Comparison of ENCODE assay signal across 18 cellular contexts in the genomic region with DNA sequence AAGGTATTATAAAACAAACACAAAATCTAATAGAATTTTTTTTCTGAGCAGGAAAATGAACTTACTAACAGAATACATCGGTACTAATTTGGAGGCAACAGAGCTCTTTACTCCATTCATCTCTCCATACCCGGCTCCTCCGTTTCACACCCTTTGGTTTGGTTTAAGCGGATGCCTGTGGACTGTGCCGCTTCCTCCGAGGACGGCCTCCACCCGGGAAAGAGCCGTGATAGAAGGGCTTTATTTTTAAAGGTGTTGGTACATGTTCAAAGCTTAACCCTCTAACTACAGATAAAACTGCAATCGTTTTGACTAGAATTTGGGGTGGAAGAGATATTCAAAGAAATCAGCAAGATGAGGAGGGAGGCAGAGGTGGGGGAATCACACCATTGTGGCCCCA. TPM values are rescaled to one million over a fixed set of nuclear protein-coding genes. Genes with fewer than 3 reads are reported as not detected.
A peak's percentile ranks its signal among the peaks of the same experiment; 100 is the strongest.
DNase-seq lines count a peak whose midpoint lies in the region; ATAC-seq and TF ChIP-seq lines count a peak whose summit lies in the region.
"Had no signal": no experiment of that assay in that cellular context is flagged by ENCODE, and none has a peak within 500 bp of the region (broad histone marks: within the 10 kb centered on the region; RNA-seq: fewer than 3 reads in every experiment).

No MANE protein-coding gene starts in this region.

- H3K27ac ChIP-seq in hepatocyte (no peak overlapping the region), sigmoid colon (peak overlapping the region in 3 of 4 donors; percentile 73 to 87 (median 79))
- H3K27ac ChIP-seq: GM23248, lower lobe of right lung had no signal

- H4K20me1 ChIP-seq in hepatocyte (ENCODE audit: insufficient read depth, poor library complexity, severe bottlenecking): no peaks in the 10 kb centered on the region

- H3K79me2 ChIP-seq in hepatocyte: no peaks in the 10 kb centered on the region

- H3K4me2 ChIP-seq in hepatocyte: peak overlapping the region; percentile 99

- H3K4me1 Mint-ChIP-seq in activated CD4-positive, alpha-beta T cell treated with anti-CD3 and anti-CD28 coated beads, Interleukin-2, amount 10 ng/mL, durations not matched to agents 24 days and 14 days: peaks cover 3% of the 10 kb centered on the region
- H3K4me1 Mint-ChIP-seq in T-cell: peaks cover 0 to 10% (median 9%) of the 10 kb centered on the region in 3 donors
- peaks cover 3% of the 10 kb centered on the region for H3K4me1 Mint-ChIP-seq in activated CD8-positive, alpha-beta T cell treated with anti-CD3 and anti-CD28 coated beads, Interleukin-2, amount 10 ng/mL, durations not matched to agents 7 days and 5 days (ENCODE audit: low read depth)

- intact Hi-C loops in activated CD4-positive, alpha-beta T cell treated with anti-CD3 and anti-CD28 coated beads, Interleukin-2, amount 10 ng/mL, durations not matched to agents 24 days and 14 days (cut with micrococcal nuclease): loop anchor here (2.0 to 10.0 kb wide), 2 partner anchors 54 to 138 kb away; no protein-coding TSS in a partner anchor
- intact Hi-C loops in sigmoid colon (cut with DNase I): loop anchor here (5.0 kb wide), 1 partner anchor 110 kb away; no protein-coding TSS in a partner anchor

- H2AFZ ChIP-seq in hepatocyte: no peak overlapping the region
- H2AFZ ChIP-seq: GM23248 had no signal

- H3K9me3 Mint-ChIP-seq in activated CD4-positive, alpha-beta T cell treated with anti-CD3 and anti-CD28 coated beads, Interleukin-2, amount 10 ng/mL, durations not matched to agents 24 days and 14 days: no peaks in the 10 kb centered on the region
- H3K9me3 Mint-ChIP-seq in T-cell: no peaks in the 10 kb centered on the region
- H3K9me3 Mint-ChIP-seq in activated CD8-positive, alpha-beta T cell treated with anti-CD3 and anti-CD28 coated beads, Interleukin-2, amount 10 ng/mL, durations not matched to agents 7 days and 5 days (ENCODE audit: insufficient read depth): no peaks in the 10 kb centered on the region

- TF ChIP-seq CTCF in hepatocyte (IDR thresholded peaks at IDR 0.05; ENCODE audit: poor library complexity) (no peak), sigmoid colon (IDR thresholded peaks at IDR 0.05) (no peak)

- no peak for ATAC-seq in T-cell (replicated peaks in 1 of 4)
- ATAC-seq in activated CD8-positive, alpha-beta T cell treated with anti-CD3 and anti-CD28 coated beads, Interleukin-2, amount 10 ng/mL, durations not matched to agents 7 days and 5 days: no peak
- ATAC-seq: lower lobe of right lung had no signal

- H3K9me3 ChIP-seq in hepatocyte (ENCODE audit: low read depth) (no peaks in the 10 kb centered on the region), sigmoid colon (no peaks in the 10 kb centered on the region)
- H3K9me3 ChIP-seq: lower lobe of right lung had no signal

- peaks cover 34% of the 10 kb centered on the region for H3K27me3 ChIP-seq in hepatocyte
- H3K27me3 ChIP-seq in sigmoid colon: peaks cover 6 to 29% (median 21%) of the 10 kb centered on the region in 3 donors
- peaks cover 35% of the 10 kb centered on the region for H3K27me3 ChIP-seq in H7 (ENCODE audit: control insufficient read depth, insufficient read depth, low read length)

- no peak overlapping the region for H3K27ac Mint-ChIP-seq in activated CD4-positive, alpha-beta T cell treated with anti-CD3 and anti-CD28 coated beads, Interleukin-2, amount 10 ng/mL, durations not matched to agents 24 days and 14 days
- H3K27ac Mint-ChIP-seq in T-cell: no peak overlapping the region
- H3K27ac Mint-ChIP-seq in activated CD8-positive, alpha-beta T cell treated with anti-CD3 and anti-CD28 coated beads, Interleukin-2, amount 10 ng/mL, durations not matched to agents 7 days and 5 days: no peak overlapping the region

- H3K27me3 Mint-ChIP-seq in activated CD4-positive, alpha-beta T cell treated with anti-CD3 and anti-CD28 coated beads, Interleukin-2, amount 10 ng/mL, durations not matched to agents 24 days and 14 days: peaks cover 30% of the 10 kb centered on the region
- peaks cover 20 to 36% of the 10 kb centered on the region in 2 donors for H3K27me3 Mint-ChIP-seq in T-cell
- H3K27me3 Mint-ChIP-seq in activated CD8-positive, alpha-beta T cell treated with anti-CD3 and anti-CD28 coated beads, Interleukin-2, amount 10 ng/mL, durations not matched to agents 7 days and 5 days (ENCODE audit: low read depth): peaks cover 29% of the 10 kb centered on the region

- POLR2A ChIA-PET in T-cell (lab: Charles Lee): no interaction called here
- POLR2A ChIA-PET in activated CD8-positive, alpha-beta T cell treated with anti-CD3 and anti-CD28 coated beads, Interleukin-2, amount 10 ng/mL, durations not matched to agents 7 days and 5 days (lab: Charles Lee): no interaction called here

- CTCF ChIA-PET in T-cell (lab: Charles Lee): no interaction called here
- CTCF ChIA-PET in activated CD8-positive, alpha-beta T cell treated with anti-CD3 and anti-CD28 coated beads, Interleukin-2, amount 10 ng/mL, durations not matched to agents 7 days and 5 days (lab: Charles Lee): interaction anchor here (1.6 kb wide), 1 partner anchor 166 kb away, joined by 4 read pairs; no protein-coding TSS in a partner anchor

- no peaks in the 10 kb centered on the region for H3K9me2 ChIP-seq in hepatocyte (replicated peaks; ENCODE audit: insufficient read depth)

- no peak for TF ChIP-seq EP300 in sigmoid colon (IDR thresholded peaks at IDR 0.05)

- 53% methylated on average over 10 of the region's 10 CpGs for WGBS in hepatocyte (ENCODE audit: low lambda C conversion rate, missing lambda C conversion rate)
- 60 to 68% methylated on average over 10 of the region's 10 CpGs for WGBS in sigmoid colon, 2 donors

- H3K4me3 ChIP-seq in hepatocyte (no peak overlapping the region), sigmoid colon (peak overlapping the region; percentile 59 to 82 (median 64)), H7 (ENCODE audit: insufficient read depth, low read depth, low read length) (no peak overlapping the region)
- H3K4me3 ChIP-seq: GM23248 had no signal

- no peak for DNase-seq in activated CD4-positive, alpha-beta T cell treated with anti-CD3 and anti-CD28 coated beads, Interleukin-2, amount 10 ng/mL, durations not matched to agents 24 days and 14 days
- no peak for DNase-seq in activated CD4-positive, alpha-beta T cell treated with anti-CD3 and anti-CD28 coated beads, Interleukin-2, amount 50 U/mL, for 48 hours
- DNase-seq in T-cell (no peak), hepatocyte (ENCODE audit: low spot score) (no peak), sigmoid colon (no peak), NCI-H748 (lab: John Stamatoyannopoulos, UW; ENCODE audit: unreplicated experiment) (no peak), H7 (no peak)
- no peak for DNase-seq in activated CD8-positive, alpha-beta T cell treated with anti-CD3 and anti-CD28 coated beads, Interleukin-2, amount 10 ng/mL, durations not matched to agents 7 days and 5 days
- DNase-seq: activated gamma-delta T cell; aorta; glutamatergic neuron; GM23248; lower lobe of right lung; NCI-H1417; NCI-H69; SHP77; stimulated activated CD4-positive, alpha-beta T cell treated with anti-CD3 and anti-CD28 coated beads, Interleukin-4, amount 100 ng/mL, for 1 hour had no signal

- TF ChIP-seq POLR2A in sigmoid colon (IDR thresholded peaks at IDR 0.05): no peak

- peak overlapping the region; percentile 21 for H3K4me3 Mint-ChIP-seq in activated CD4-positive, alpha-beta T cell treated with anti-CD3 and anti-CD28 coated beads, Interleukin-2, amount 10 ng/mL, durations not matched to agents 24 days and 14 days
- H3K4me3 Mint-ChIP-seq in T-cell: peak overlapping the region; percentile 18 to 58 (median 31)
- H3K4me3 Mint-ChIP-seq in activated CD8-positive, alpha-beta T cell treated with anti-CD3 and anti-CD28 coated beads, Interleukin-2, amount 10 ng/mL, durations not matched to agents 7 days and 5 days: no peak overlapping the region

- H3K36me3 ChIP-seq in hepatocyte (replicated peaks; ENCODE audit: insufficient read depth, low read depth) (no peaks in the 10 kb centered on the region), sigmoid colon (peaks cover 0 to 20% (median 0%) of the 10 kb centered on the region in 4 donors), H7 (replicated peaks; ENCODE audit: control insufficient read depth, insufficient read depth, low read length) (no peaks in the 10 kb centered on the region)
- H3K36me3 ChIP-seq: lower lobe of right lung had no signal

- no peaks in the 10 kb centered on the region for H3K36me3 Mint-ChIP-seq in activated CD4-positive, alpha-beta T cell treated with anti-CD3 and anti-CD28 coated beads, Interleukin-2, amount 10 ng/mL, durations not matched to agents 24 days and 14 days (ENCODE audit: low read depth)
- no peaks in the 10 kb centered on the region for H3K36me3 Mint-ChIP-seq in T-cell
- no peaks in the 10 kb centered on the region for H3K36me3 Mint-ChIP-seq in activated CD8-positive, alpha-beta T cell treated with anti-CD3 and anti-CD28 coated beads, Interleukin-2, amount 10 ng/mL, durations not matched to agents 7 days and 5 days (ENCODE audit: low read depth)

- H3K4me1 ChIP-seq in hepatocyte (ENCODE audit: insufficient read depth): peaks cover 17% of the 10 kb centered on the region
- peaks cover 0 to 44% (median 22%) of the 10 kb centered on the region in 4 donors for H3K4me1 ChIP-seq in sigmoid colon

RNA-seq across cellular contexts. Expression of a gene that starts 1.9 kb away (rescaled TPM):
- 1.6 and 1.7 TPM in 2 replicates for total RNA-seq in activated CD4-positive, alpha-beta T cell treated with anti-CD3 and anti-CD28 coated beads, Interleukin-2, amount 10 ng/mL, durations not matched to agents 24 days and 14 days
- under 1 TPM in 4 of 5 donors, not detected in 1; 0.25 to 0.79 (median 0.55) TPM for total RNA-seq in T-cell
- total RNA-seq in hepatocyte: 2.8 and 3.4 TPM in 2 replicates
- 2.7 and 4.5 TPM in 2 replicates for polyA plus RNA-seq in hepatocyte
- total RNA-seq in sigmoid colon: 10 to 100 TPM; 11.7 to 21.4 (median 15.7) TPM
- polyA plus RNA-seq in sigmoid colon: 1 to 10 TPM in 2 of 3 donors, under 1 TPM in 1; 0.23 to 3.0 (median 2.4) TPM
- total RNA-seq in activated CD8-positive, alpha-beta T cell treated with anti-CD3 and anti-CD28 coated beads, Interleukin-2, amount 10 ng/mL, durations not matched to agents 7 days and 5 days: not detected
- 2.5 and 3.5 TPM in 2 replicates for total RNA-seq in H7 (2014; rRNA removed; shearing (Covaris generic))
- total RNA-seq: GM23248 had no signal
- polyA plus RNA-seq: BJ, GM23248 had no signal

Comparison
In these comparisons a context has a peak if more than half of its experiments do, and no peak if none do; other contexts are left out.
1. H3K4me3 ChIP-seq: peak in sigmoid colon (4 of 4); none in hepatocyte (single experiment) and H7 (single experiment).